1 cellular context compared by ENCODE assay signal in the genomic region with DNA sequence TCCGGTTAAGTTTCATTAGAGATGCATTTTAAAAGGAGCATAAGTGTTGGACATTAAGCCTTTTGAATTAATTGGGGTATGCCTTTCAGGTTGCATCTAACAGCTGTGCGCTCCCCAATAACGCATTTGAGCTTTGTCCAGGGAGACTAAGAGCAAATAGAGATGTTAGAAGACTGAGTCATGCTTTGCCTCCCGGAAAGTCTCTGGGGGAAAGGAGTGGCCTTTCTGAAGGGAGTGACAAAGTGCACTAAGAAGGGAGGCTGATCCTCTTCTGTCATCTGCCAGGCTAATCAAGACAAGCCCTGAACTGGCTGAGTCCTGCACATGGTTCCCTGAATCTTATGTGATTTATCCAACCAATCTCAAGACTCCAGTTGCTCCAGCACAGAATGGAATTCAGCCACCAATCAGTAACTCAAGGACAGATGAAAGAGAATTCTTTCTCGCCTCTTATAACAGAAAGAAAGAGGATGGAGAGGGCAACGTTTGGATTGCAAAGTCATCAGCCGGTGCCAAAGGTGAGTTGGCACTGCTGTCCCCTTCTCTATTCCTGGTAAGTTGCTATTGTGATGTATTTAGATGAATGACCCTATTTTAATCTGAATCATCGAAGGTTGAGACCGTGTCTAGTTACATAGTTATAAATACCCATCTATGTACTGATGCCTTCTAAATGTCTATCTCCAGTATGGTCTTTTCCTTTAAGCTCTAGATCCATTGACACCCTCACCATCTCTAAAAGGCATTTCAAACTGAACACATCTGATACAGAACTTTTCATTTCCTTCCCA.
TF ChIP-seq lines count a peak whose summit lies in the region.

No MANE protein-coding gene starts in this region.

TF ChIP-seq in HCT116, 20 proteins besides CTCF, POLR2A, EP300 and RAD21:
- no peak for TF ChIP-seq EZH2 (IDR thresholded peaks at IDR 0.05)
- TF ChIP-seq JUND (IDR thresholded peaks at IDR 0.05), result peak; percentile 55
- TF ChIP-seq CBX3 (IDR thresholded peaks at IDR 0.05; ENCODE audit: low read depth), result 0 out of 2 replicates have a peak, but pooled peaks have one; percentile 27
- TF ChIP-seq, protein P1, sequence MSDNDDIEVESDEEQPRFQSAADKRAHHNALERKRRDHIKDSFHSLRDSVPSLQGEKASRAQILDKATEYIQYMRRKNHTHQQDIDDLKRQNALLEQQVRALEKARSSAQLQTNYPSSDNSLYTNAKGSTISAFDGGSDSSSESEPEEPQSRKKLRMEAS (IDR thresholded peaks at IDR 0.05), result peak; percentile 41; the same call in 1 of the 2 replicates
- TF ChIP-seq FOSL1 (IDR thresholded peaks at IDR 0.05; ENCODE audit: low read depth), result peak; percentile 33; the same call in 1 of the 2 replicates
